In the genomic region with DNA sequence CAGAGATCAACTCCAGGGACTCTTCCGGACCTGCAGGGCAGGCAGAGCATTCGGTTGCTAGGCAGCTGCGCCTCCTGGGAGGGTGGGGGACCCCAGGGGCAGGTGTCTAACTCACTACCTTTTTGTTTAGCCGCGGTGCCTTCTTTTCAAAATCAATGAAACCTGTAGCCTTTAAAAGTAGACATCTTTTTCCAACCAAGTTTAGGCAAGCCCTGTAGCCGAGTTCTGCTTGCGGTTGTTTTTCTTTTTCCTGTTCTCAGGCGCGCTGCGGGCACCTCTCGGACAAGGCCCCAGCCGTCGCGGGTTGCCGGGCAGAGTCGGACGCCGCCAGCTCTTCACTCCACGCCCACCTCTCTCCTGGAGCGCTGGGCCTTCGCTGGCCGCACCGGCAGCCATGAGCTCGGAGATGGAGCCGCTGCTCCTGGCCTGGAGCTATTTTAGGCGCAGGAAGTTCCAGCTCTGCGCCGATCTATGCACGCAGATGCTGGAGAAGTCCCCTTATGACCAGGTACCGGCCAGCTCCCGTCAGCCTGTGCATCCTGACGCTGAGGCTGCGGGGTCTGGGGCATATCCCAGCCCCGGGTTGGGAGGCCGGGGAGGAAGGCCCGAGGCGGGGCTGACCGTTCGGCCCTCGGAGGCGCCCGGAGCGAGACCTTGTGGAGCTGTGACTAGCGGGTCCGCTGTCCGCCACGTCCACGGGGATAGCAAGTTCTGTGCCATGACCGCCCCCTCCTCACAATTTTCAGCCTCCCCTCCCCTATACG, we compare ENCODE assay signal across 1 cellular context.
A peak's percentile ranks its signal among the peaks of the same experiment; 100 is the strongest.
TF ChIP-seq lines count a peak whose summit lies in the region.

A gene (plus strand): TSS at position 338 of the 764 bp plus-strand sequence. CDS start 57 bp downstream, at position 395.

TF ChIP-seq in HepG2, 621 proteins besides CTCF, POLR2A, EP300 and RAD21 (continued from another document and continues in another):
- TF ChIP-seq, protein P1, sequence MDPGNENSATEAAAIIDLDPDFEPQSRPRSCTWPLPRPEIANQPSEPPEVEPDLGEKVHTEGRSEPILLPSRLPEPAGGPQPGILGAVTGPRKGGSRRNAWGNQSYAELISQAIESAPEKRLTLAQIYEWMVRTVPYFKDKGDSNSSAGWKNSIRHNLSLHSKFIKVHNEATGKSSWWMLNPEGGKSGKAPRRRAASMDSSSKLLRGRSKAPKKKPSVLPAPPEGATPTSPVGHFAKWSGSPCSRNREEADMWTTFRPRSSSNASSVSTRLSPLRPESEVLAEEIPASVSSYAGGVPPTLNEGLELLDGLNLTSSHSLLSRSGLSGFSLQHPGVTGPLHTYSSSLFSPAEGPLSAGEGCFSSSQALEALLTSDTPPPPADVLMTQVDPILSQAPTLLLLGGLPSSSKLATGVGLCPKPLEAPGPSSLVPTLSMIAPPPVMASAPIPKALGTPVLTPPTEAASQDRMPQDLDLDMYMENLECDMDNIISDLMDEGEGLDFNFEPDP (CRISPR knock-in tag; conservative IDR thresholded peaks at IDR 0.05): 0 out of 2 replicates have a peak, but pooled peaks have one; percentile 85
- TF ChIP-seq MED1 (CRISPR knock-in tag; IDR thresholded peaks at IDR 0.05) (peak; percentile 57), TBL1XR1 (IDR thresholded peaks at IDR 0.05; ENCODE audit: borderline replicate concordance, low read length, partially characterized antibody) (no peak), ZNF737 (CRISPR knock-in tag; IDR thresholded peaks at IDR 0.05; ENCODE audit: borderline replicate concordance) (no peak), SIN3B (IDR thresholded peaks at IDR 0.05; ENCODE audit: low read length) (0 out of 2 replicates have a peak, but pooled peaks have one; percentile 19), CBFB (CRISPR knock-in tag; IDR thresholded peaks at IDR 0.05) (peak; percentile 48; the same call in 1 of the 2 replicates), ZNF724P (CRISPR knock-in tag; IDR thresholded peaks at IDR 0.05; ENCODE audit: borderline replicate concordance) (no peak), RFX1 (IDR thresholded peaks at IDR 0.05) (peak; percentile 80), RXRA (CRISPR knock-in tag; IDR thresholded peaks at IDR 0.05) (peak; percentile 70; the same call in 1 of the 2 replicates), FOXK1 (CRISPR knock-in tag; IDR thresholded peaks at IDR 0.05; ENCODE audit: borderline replicate concordance, low read depth) (peak; percentile 45; the same call in 1 of the 2 replicates), ZFY (CRISPR knock-in tag; IDR thresholded peaks at IDR 0.05) (peak; percentile 99), PHB2 (IDR thresholded peaks at IDR 0.05; ENCODE audit: partially characterized antibody) (no peak), ZNF101 (CRISPR knock-in tag; IDR thresholded peaks at IDR 0.05; ENCODE audit: borderline replicate concordance, low read depth) (no peak), ZNF20 (CRISPR knock-in tag; IDR thresholded peaks at IDR 0.05) (no peak), ZNF556 (CRISPR knock-in tag; IDR thresholded peaks at IDR 0.05; ENCODE audit: borderline replicate concordance) (no peak; the same call in 1 of the 2 replicates), HOXA5 (CRISPR knock-in tag; IDR thresholded peaks at IDR 0.05) (peak; percentile 52; the same call in 1 of the 2 replicates), TCF12 (IDR thresholded peaks at IDR 0.05) (no peak), TCF12 (CRISPR knock-in tag; IDR thresholded peaks at IDR 0.05) (peak; percentile 45; the same call in 1 of the 2 replicates), SUZ12 (IDR thresholded peaks at IDR 0.05; ENCODE audit: low read depth, low read length) (no peak), SCMH1 (CRISPR knock-in tag; IDR thresholded peaks at IDR 0.05; ENCODE audit: borderline replicate concordance) (no peak), ZNF660 (CRISPR knock-in tag; IDR thresholded peaks at IDR 0.05; ENCODE audit: borderline replicate concordance, low read depth) (no peak), ZNF619 (CRISPR knock-in tag; IDR thresholded peaks at IDR 0.05) (no peak), TBP (CRISPR knock-in tag; IDR thresholded peaks at IDR 0.05) (0 out of 2 replicates have a peak, but pooled peaks have one; percentile 68), SALL2 (CRISPR knock-in tag; IDR thresholded peaks at IDR 0.05) (peak; percentile 63; the same call in 1 of the 2 replicates), NR2C2 (CRISPR knock-in tag; IDR thresholded peaks at IDR 0.05; ENCODE audit: borderline replicate concordance) (no peak), ATF7-NPFF (CRISPR knock-in tag; IDR thresholded peaks at IDR 0.05; ENCODE audit: low read depth) (no peak), MEF2D (CRISPR knock-in tag; IDR thresholded peaks at IDR 0.05) (peak; percentile 75; the same call in 1 of the 2 replicates), SATB2 (CRISPR knock-in tag; IDR thresholded peaks at IDR 0.05) (0 out of 2 replicates have a peak, but pooled peaks have one; percentile 52), ZNF274 (CRISPR knock-in tag; IDR thresholded peaks at IDR 0.05) (peak; percentile 87; the same call in 1 of the 2 replicates), KAT8 (CRISPR knock-in tag; IDR thresholded peaks at IDR 0.05) (peak; percentile 84), ZNF296 (CRISPR knock-in tag; conservative IDR thresholded peaks at IDR 0.05) (no peak), TBX2 (CRISPR knock-in tag; IDR thresholded peaks at IDR 0.05; ENCODE audit: borderline replicate concordance) (peak; percentile 56; the same call in 1 of the 2 replicates), NFIB (CRISPR knock-in tag; IDR thresholded peaks at IDR 0.05; ENCODE audit: borderline replicate concordance) (no peak), ZNF432 (CRISPR knock-in tag; IDR thresholded peaks at IDR 0.05; ENCODE audit: borderline replicate concordance) (no peak), EZH2 (conservative IDR thresholded peaks at IDR 0.05; ENCODE audit: low read depth, low read length) (no peak), ZBTB7B (CRISPR knock-in tag; IDR thresholded peaks at IDR 0.05) (peak; percentile 58), FOXP1 (IDR thresholded peaks at IDR 0.05) (no peak), FOXP1 (CRISPR knock-in tag; IDR thresholded peaks at IDR 0.05) (no peak), MYC (CRISPR knock-in tag; IDR thresholded peaks at IDR 0.05; ENCODE audit: borderline replicate concordance) (peak; percentile 78; the same call in 1 of the 2 replicates)
- TF ChIP-seq, protein P2, sequence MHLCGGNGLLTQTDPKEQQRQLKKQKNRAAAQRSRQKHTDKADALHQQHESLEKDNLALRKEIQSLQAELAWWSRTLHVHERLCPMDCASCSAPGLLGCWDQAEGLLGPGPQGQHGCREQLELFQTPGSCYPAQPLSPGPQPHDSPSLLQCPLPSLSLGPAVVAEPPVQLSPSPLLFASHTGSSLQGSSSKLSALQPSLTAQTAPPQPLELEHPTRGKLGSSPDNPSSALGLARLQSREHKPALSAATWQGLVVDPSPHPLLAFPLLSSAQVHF (CRISPR knock-in tag; IDR thresholded peaks at IDR 0.05): no peak
- TF ChIP-seq, protein P3, sequence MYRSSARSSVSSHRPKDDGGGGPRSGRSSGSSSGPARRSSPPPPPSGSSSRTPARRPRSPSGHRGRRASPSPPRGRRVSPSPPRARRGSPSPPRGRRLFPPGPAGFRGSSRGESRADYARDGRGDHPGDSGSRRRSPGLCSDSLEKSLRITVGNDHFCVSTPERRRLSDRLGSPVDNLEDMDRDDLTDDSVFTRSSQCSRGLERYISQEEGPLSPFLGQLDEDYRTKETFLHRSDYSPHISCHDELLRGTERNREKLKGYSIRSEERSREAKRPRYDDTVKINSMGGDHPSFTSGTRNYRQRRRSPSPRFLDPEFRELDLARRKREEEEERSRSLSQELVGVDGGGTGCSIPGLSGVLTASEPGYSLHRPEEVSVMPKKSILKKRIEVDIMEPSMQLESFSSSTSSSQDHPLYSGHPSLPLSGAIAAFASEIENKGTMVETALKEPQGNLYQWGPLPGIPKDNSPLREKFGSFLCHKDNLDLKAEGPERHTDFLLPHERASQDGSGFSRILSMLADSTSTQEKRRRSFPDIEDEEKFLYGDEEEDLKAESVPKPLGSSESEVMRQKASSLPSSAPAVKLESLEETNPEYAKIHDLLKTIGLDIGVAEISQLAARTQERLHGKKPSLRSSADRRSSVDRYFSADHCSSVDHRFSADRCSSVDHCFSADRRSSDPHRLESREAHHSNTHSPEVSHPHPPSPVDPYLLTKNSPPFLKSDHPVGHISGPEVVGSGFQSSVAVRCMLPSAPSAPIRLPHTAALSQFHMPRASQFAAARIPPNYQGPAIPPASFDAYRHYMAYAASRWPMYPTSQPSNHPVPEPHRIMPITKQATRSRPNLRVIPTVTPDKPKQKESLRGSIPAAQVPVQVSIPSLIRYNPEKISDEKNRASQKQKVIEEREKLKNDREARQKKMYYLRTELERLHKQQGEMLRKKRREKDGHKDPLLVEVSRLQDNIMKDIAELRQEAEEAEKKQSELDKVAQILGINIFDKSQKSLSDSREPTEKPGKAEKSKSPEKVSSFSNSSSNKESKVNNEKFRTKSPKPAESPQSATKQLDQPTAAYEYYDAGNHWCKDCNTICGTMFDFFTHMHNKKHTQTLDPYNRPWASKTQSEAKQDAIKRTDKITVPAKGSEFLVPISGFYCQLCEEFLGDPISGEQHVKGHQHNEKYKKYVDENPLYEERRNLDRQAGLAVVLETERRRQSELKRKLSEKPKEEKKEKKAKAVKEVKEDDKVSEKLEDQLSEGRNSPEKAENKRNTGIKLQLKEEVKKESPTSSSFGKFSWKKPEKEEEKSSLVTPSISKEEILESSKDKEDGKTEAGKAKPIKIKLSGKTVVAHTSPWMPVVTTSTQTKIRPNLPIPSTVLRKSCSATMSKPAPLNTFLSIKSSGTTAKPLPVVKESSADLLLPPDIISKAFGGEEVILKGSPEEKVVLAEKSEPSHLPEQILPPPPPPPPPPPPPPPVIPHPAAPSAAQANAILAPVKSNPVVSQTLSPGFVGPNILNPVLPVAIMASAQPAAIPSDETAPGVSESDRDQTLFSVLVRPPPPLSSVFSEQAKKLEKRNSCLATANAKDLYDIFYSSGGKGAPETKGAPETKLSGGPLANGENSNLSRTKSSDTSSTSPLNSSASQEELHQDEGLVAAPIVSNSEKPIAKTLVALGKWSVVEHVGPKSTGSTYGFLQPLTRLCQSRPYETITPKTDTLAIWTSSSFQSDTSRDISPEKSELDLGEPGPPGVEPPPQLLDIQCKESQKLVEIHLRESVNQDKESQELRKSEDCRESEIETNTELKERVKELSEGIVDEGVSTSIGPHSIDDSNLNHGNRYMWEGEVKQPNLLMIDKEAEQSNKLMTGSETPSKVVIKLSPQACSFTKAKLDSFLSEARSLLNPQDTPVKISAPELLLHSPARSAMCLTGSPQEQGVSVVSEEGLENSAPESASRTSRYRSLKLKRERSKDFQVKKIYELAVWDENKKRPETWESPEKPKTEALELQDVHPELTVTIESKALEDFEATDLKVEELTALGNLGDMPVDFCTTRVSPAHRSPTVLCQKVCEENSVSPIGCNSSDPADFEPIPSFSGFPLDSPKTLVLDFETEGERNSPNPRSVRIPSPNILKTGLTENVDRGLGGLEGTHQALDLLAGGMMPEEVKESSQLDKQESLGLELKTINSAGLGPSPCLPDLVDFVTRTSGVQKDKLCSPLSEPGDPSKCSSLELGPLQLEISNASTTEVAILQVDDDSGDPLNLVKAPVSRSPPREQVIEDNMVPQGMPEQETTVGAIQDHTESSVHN (CRISPR knock-in tag; IDR thresholded peaks at IDR 0.05): no peak
- TF ChIP-seq, protein P4, sequence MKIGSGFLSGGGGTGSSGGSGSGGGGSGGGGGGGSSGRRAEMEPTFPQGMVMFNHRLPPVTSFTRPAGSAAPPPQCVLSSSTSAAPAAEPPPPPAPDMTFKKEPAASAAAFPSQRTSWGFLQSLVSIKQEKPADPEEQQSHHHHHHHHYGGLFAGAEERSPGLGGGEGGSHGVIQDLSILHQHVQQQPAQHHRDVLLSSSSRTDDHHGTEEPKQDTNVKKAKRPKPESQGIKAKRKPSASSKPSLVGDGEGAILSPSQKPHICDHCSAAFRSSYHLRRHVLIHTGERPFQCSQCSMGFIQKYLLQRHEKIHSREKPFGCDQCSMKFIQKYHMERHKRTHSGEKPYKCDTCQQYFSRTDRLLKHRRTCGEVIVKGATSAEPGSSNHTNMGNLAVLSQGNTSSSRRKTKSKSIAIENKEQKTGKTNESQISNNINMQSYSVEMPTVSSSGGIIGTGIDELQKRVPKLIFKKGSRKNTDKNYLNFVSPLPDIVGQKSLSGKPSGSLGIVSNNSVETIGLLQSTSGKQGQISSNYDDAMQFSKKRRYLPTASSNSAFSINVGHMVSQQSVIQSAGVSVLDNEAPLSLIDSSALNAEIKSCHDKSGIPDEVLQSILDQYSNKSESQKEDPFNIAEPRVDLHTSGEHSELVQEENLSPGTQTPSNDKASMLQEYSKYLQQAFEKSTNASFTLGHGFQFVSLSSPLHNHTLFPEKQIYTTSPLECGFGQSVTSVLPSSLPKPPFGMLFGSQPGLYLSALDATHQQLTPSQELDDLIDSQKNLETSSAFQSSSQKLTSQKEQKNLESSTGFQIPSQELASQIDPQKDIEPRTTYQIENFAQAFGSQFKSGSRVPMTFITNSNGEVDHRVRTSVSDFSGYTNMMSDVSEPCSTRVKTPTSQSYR (CRISPR knock-in tag; IDR thresholded peaks at IDR 0.05; ENCODE audit: borderline replicate concordance): no peak
- TF ChIP-seq, protein P5, sequence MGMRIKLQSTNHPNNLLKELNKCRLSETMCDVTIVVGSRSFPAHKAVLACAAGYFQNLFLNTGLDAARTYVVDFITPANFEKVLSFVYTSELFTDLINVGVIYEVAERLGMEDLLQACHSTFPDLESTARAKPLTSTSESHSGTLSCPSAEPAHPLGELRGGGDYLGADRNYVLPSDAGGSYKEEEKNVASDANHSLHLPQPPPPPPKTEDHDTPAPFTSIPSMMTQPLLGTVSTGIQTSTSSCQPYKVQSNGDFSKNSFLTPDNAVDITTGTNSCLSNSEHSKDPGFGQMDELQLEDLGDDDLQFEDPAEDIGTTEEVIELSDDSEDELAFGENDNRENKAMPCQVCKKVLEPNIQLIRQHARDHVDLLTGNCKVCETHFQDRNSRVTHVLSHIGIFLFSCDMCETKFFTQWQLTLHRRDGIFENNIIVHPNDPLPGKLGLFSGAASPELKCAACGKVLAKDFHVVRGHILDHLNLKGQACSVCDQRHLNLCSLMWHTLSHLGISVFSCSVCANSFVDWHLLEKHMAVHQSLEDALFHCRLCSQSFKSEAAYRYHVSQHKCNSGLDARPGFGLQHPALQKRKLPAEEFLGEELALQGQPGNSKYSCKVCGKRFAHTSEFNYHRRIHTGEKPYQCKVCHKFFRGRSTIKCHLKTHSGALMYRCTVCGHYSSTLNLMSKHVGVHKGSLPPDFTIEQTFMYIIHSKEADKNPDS (CRISPR knock-in tag; IDR thresholded peaks at IDR 0.05): 0 out of 2 replicates have a peak, but pooled peaks have one; percentile 56
- TF ChIP-seq, protein P6, sequence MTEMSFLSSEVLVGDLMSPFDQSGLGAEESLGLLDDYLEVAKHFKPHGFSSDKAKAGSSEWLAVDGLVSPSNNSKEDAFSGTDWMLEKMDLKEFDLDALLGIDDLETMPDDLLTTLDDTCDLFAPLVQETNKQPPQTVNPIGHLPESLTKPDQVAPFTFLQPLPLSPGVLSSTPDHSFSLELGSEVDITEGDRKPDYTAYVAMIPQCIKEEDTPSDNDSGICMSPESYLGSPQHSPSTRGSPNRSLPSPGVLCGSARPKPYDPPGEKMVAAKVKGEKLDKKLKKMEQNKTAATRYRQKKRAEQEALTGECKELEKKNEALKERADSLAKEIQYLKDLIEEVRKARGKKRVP (CRISPR knock-in tag; IDR thresholded peaks at IDR 0.05): no peak
- TF ChIP-seq, protein P7, sequence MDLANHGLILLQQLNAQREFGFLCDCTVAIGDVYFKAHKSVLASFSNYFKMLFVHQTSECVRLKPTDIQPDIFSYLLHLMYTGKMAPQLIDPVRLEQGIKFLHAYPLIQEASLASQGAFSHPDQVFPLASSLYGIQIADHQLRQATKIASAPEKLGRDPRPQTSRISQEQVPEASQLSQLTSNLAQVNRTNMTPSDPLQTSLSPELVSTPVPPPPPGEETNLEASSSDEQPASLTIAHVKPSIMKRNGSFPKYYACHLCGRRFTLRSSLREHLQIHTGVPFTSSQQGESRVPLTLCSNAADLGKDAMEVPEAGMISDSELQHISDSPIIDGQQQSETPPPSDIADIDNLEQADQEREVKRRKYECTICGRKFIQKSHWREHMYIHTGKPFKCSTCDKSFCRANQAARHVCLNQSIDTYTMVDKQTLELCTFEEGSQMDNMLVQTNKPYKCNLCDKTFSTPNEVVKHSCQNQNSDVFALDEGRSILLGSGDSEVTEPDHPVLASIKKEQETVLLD (CRISPR knock-in tag; IDR thresholded peaks at IDR 0.05; ENCODE audit: low read depth): no peak
